In the genomic region with DNA sequence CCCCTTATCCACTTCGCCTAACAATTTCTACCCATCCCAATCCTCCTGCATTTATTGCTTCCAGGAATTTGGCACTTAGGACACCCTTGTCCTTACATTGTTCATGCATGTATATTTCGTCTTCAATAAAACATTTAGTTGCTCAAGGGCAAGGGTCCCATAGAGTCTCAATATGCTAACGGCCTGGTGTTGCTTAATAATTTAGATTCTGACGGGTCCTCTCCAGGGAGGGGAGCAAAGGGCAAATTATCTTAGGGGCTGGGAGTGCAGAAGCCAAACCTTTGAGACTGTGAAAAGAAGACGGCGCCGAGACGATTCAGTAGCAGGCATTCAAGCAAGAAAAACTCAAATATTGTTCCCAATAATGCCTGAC, we compare ENCODE assay signal across 12 cellular contexts. TPM values are rescaled to one million over a fixed set of nuclear protein-coding genes. Genes with fewer than 3 reads are reported as not detected.
DNase-seq lines count a peak whose midpoint lies in the region; ATAC-seq, FAIRE-seq and TF ChIP-seq lines count a peak whose summit lies in the region.
"Had no signal": no experiment of that assay in that cellular context is flagged by ENCODE, and none has a peak within 500 bp of the region (broad histone marks: within the 10 kb centered on the region; RNA-seq: fewer than 3 reads in every experiment).

No MANE protein-coding gene starts in this region.

- CTCF ChIA-PET in AG04450 (lab: Charles Lee), result no interaction called here
- CTCF ChIA-PET in HEK293 (lab: Yijun Ruan, JAX), result no interaction called here
- CTCF ChIA-PET in GM12878 (lab: Yijun Ruan, JAX), result no interaction called here

- intact Hi-C loops in GM12878 (cut with micrococcal nuclease; ENCODE audit: unreplicated experiment), result no loop called here

- no peak for FAIRE-seq in GM12878 (lab: Jason Lieb, UNC)

- RAD21 ChIA-PET in GM12878 (lab: Charles Lee; ENCODE audit: unreplicated experiment), result no interaction called here

- no peaks in the 10 kb centered on the region for H3K79me2 ChIP-seq in GM12878 (ENCODE audit: control insufficient read depth, insufficient read depth, low read length)

- peak overlapping the region; percentile 90 for H3K4me2 ChIP-seq in GM12878 (ENCODE audit: control insufficient read depth, insufficient read depth)

- in situ Hi-C loops in GM12878 (cut with MboI), result no loop called here

- H3K4me3 ChIP-seq in AG04450 (ENCODE audit: low read depth, low read length) (peak overlapping the region; percentile 65), HEK293 (ENCODE audit: low read depth, low read length) (peak overlapping the region; percentile 1), GM12878 (peak overlapping the region; percentile 72), muscle layer of colon (ENCODE audit: low read depth in 1 of 2, low read length in 2 of 2) (peak overlapping the region; percentile 68 to 75)

- H3K27ac ChIP-seq in AG04450 (ENCODE audit: low read depth, low read length) (no peak overlapping the region), HEK293 (ENCODE audit: extremely low read depth, low read depth, low read length) (no peak overlapping the region), GM12878 (ENCODE audit: control insufficient read depth, insufficient read depth) (no peak overlapping the region), muscle layer of colon (ENCODE audit: low read depth, low read length) (no peak overlapping the region)

- TF ChIP-seq POLR2A in GM12878 (IDR thresholded peaks at IDR 0.05; ENCODE audit: low read depth, low read length), result no peak

- H3K36me3 ChIP-seq in HEK293 (ENCODE audit: control insufficient read depth in 2 of 2, insufficient read depth in 1 of 2, low read length in 2 of 2) (no peaks in the 10 kb centered on the region), GM12878 (ENCODE audit: control insufficient read depth in 2 of 2, insufficient read depth in 2 of 2, low read length in 1 of 2) (no peaks in the 10 kb centered on the region), muscle layer of colon (ENCODE audit: insufficient read depth, low read length) (no peaks in the 10 kb centered on the region)

- DNase-seq in AG04450 (ENCODE audit: low read depth, low spot score) (no peak), GM12878 (ENCODE audit: low read depth, low spot score) (no peak), GM03348 (ENCODE audit: low spot score) (no peak), NCI-H524 treated with DMSO at 0.1 percent for 48 hours (lab: John Stamatoyannopoulos, UW) (no peak), RPMI8226 (no peak), DMS53 treated with DMSO at 0.1 percent for 48 hours (lab: John Stamatoyannopoulos, UW; ENCODE audit: unreplicated experiment) (no peak)
- DNase-seq: NCI-H1694 treated with DMSO at 0.1 percent for 48 hours had no signal

- peaks cover 7% of the 10 kb centered on the region; the same call in 1 of the 2 replicates for H3K9me3 ChIP-seq in AG04450 (ENCODE audit: control insufficient read depth, insufficient read depth, low read length)
- H3K9me3 ChIP-seq in HEK293 (ENCODE audit: control insufficient read depth, insufficient read depth, low read depth, low read length), result no peaks in the 10 kb centered on the region
- H3K9me3 ChIP-seq in GM12878 (replicated peaks; ENCODE audit: control insufficient read depth, insufficient read depth, low read length), result no peaks in the 10 kb centered on the region; the same call in 2 of the 3 replicates
- no peaks in the 10 kb centered on the region for H3K9me3 ChIP-seq in muscle layer of colon (ENCODE audit: low read length)

- H3K4me1 ChIP-seq in HEK293 (ENCODE audit: control insufficient read depth, insufficient read depth, low read length), result no peaks in the 10 kb centered on the region
- H3K4me1 ChIP-seq in GM12878 (ENCODE audit: control insufficient read depth, insufficient read depth, low read length), result peaks cover 2% of the 10 kb centered on the region; the same call in 1 of the 2 replicates
- H3K4me1 ChIP-seq in muscle layer of colon (ENCODE audit: insufficient read depth, low read length), result peaks cover 6% of the 10 kb centered on the region

- no peak for TF ChIP-seq EP300 in GM12878 (IDR thresholded peaks at IDR 0.05; ENCODE audit: borderline replicate concordance in 1 of 2, control insufficient read depth in 1 of 2, low read depth in 2 of 2, low read length in 2 of 2)

- TF ChIP-seq RAD21 in GM12878 (IDR thresholded peaks at IDR 0.05; ENCODE audit: insufficient read depth, low read depth, low read length), result no peak

- no peak for TF ChIP-seq CTCF in AG04450 (IDR thresholded peaks at IDR 0.05; ENCODE audit: low read depth, low read length)
- TF ChIP-seq CTCF in HEK293 (tag by site-specific recombination; IDR thresholded peaks at IDR 0.05), result no peak
- no peak for TF ChIP-seq CTCF in GM12878 (IDR thresholded peaks at IDR 0.05 in 2 of 3, conservative IDR thresholded peaks at IDR 0.05 in 1 of 3; ENCODE audit: control insufficient read depth in 2 of 3, extremely low read depth in 1 of 3, insufficient read depth in 1 of 3, low read depth in 3 of 3, low read length in 3 of 3)

- ATAC-seq in GM12878, result no peak; the same call in 2 of the 3 replicates
- ATAC-seq: HCT116 had no signal

- SMC1A ChIA-PET in GM12878 (lab: Charles Lee; ENCODE audit: uncharacterized antibody, unreplicated experiment), result no interaction called here

- H3K9ac ChIP-seq in GM12878 (ENCODE audit: control insufficient read depth, insufficient read depth, low read length), result no peak overlapping the region
- H3K9ac ChIP-seq in muscle layer of colon (ENCODE audit: low read length), result no peak overlapping the region

- whole genome bisulfite sequencing in GM12878 (ENCODE audit: insufficient coverage, insufficient replicate concordance, low lambda C conversion rate, missing lambda C conversion rate), result 4% methylated on average over 8 of the region's 8 CpGs

- H2AFZ ChIP-seq in GM12878 (ENCODE audit: control insufficient read depth, low read depth, low read length), result peak overlapping the region; percentile 83

- BruUV-seq in GM12878 (replicated peaks; lab: Mats Ljungman, UMichigan), result no TSS peak

- H4K20me1 ChIP-seq in GM12878 (ENCODE audit: control insufficient read depth, insufficient read depth), result no peaks in the 10 kb centered on the region

- H3K27me3 ChIP-seq in AG04450 (ENCODE audit: control insufficient read depth, insufficient read depth, low read length) (peaks cover 10% of the 10 kb centered on the region), GM12878 (replicated peaks in 1 of 2; ENCODE audit: control insufficient read depth in 2 of 2, insufficient read depth in 2 of 2, low read length in 1 of 2) (no peaks in the 10 kb centered on the region), muscle layer of colon (ENCODE audit: control insufficient read depth in 1 of 2, insufficient read depth in 2 of 2, low read length in 2 of 2) (no peaks in the 10 kb centered on the region)

- POLR2A ChIA-PET in AG04450 (lab: Yijun Ruan, JAX) (no interaction called here), HEK293 (lab: Yijun Ruan, JAX) (no interaction called here), GM12878 (lab: Charles Lee) (no interaction called here)

TF ChIP-seq in HEK293, 187 proteins besides CTCF, POLR2A, EP300 and RAD21:
- TF ChIP-seq, protein P1, sequence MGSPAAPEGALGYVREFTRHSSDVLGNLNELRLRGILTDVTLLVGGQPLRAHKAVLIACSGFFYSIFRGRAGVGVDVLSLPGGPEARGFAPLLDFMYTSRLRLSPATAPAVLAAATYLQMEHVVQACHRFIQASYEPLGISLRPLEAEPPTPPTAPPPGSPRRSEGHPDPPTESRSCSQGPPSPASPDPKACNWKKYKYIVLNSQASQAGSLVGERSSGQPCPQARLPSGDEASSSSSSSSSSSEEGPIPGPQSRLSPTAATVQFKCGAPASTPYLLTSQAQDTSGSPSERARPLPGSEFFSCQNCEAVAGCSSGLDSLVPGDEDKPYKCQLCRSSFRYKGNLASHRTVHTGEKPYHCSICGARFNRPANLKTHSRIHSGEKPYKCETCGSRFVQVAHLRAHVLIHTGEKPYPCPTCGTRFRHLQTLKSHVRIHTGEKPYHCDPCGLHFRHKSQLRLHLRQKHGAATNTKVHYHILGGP (tag by site-specific recombination; IDR thresholded peaks at IDR 0.05), result no peak
- TF ChIP-seq FEZF1 (tag by site-specific recombination; IDR thresholded peaks at IDR 0.05), result 0 out of 2 replicates have a peak, but pooled peaks have one; percentile 0

TF ChIP-seq in GM12878, 131 proteins besides CTCF, POLR2A, EP300 and RAD21 (continues in another document):
- TF ChIP-seq, protein P2, sequence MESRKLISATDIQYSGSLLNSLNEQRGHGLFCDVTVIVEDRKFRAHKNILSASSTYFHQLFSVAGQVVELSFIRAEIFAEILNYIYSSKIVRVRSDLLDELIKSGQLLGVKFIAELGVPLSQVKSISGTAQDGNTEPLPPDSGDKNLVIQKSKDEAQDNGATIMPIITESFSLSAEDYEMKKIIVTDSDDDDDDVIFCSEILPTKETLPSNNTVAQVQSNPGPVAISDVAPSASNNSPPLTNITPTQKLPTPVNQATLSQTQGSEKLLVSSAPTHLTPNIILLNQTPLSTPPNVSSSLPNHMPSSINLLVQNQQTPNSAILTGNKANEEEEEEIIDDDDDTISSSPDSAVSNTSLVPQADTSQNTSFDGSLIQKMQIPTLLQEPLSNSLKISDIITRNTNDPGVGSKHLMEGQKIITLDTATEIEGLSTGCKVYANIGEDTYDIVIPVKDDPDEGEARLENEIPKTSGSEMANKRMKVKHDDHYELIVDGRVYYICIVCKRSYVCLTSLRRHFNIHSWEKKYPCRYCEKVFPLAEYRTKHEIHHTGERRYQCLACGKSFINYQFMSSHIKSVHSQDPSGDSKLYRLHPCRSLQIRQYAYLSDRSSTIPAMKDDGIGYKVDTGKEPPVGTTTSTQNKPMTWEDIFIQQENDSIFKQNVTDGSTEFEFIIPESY (IDR thresholded peaks at IDR 0.05), result no peak
- no peak for TF ChIP-seq ZNF622 (IDR thresholded peaks at IDR 0.05)
- TF ChIP-seq EED (IDR thresholded peaks at IDR 0.05; ENCODE audit: low read depth), result no peak

RNA-seq across cellular contexts. Expression of a gene that starts 0.5 kb away (rescaled TPM):
- polyA plus RNA-seq in AG04450 (2011; rRNA removed) (not detected in 2 replicates), GM12878 (2011; rRNA removed) (not detected in 2 replicates), GM12878 (2014; fragmentation: Illumina TruSeq; extraction: Trizol) (not detected in 2 replicates), GM12878 (2014; fragmentation: Nextera tagmentation; extraction: Ambion mirVana) (under 1 TPM in 1 of 2 experiments, not detected in 1; 0.11 TPM), GM12878 (2014; rRNA removed) (not detected in 2 replicates), GM12878 (2016; fragmentation: Nextera tagmentation; extraction: Ambion mirVana) (not detected)
- not detected in 2 replicates for polyA minus RNA-seq in AG04450 (2011; rRNA and poly(A)+ RNA removed)
- 0.76 and 0.79 TPM in 2 replicates for total RNA-seq in GM12878 (2013; cell fraction: nucleolus; rRNA removed)
- total RNA-seq in GM12878 (2014; rRNA removed) (not detected in 2 replicates), GM12878 (2014; rRNA removed; fragmentation: Illumina TruSeq; extraction: Trizol) (not detected in 2 replicates), GM12878 (2021) (not detected in 2 replicates)
- polyA plus RNA-seq in GM12878 (2011; ENCODE audit: low read depth), result 1.5 TPM
- 0.09 TPM in 1 of 2 replicates, not detected in the other for polyA plus RNA-seq in GM12878 (2011; cell fraction: cytosol; rRNA removed)
- polyA plus RNA-seq in GM12878 (2011; cell fraction: nucleus; rRNA removed), result not detected in 2 replicates
- 0.91 and 1.6 TPM in 2 replicates for polyA plus RNA-seq in GM12878 (2012)
- polyA minus RNA-seq in GM12878 (2011; rRNA and poly(A)+ RNA removed), result not detected in 2 replicates
- polyA minus RNA-seq in GM12878 (2011; cell fraction: cytosol; rRNA and poly(A)+ RNA removed), result not detected in 2 replicates
- not detected in 2 replicates for polyA minus RNA-seq in GM12878 (2011; cell fraction: nucleus; rRNA and poly(A)+ RNA removed)
- total RNA-seq: activated CD8-positive, alpha-beta memory T cell treated with anti-CD3 and anti-CD28 coated beads for 36 hours; G401 had no signal

Comparison
In these comparisons a context has a peak if more than half of its experiments do, and no peak if none do; other contexts are left out.
1. H3K4me3 ChIP-seq: peak in every context shown above with its lines; median percentile 72 in GM12878; 72 in muscle layer of colon; 65 in AG04450; 1 in HEK293.